31 cellular contexts compared by ENCODE assay signal in genomic region chr20:62949153-62949821, GRCh38. TPM values are rescaled to one million over a fixed set of nuclear protein-coding genes. Genes with fewer than 3 reads are reported as not detected.
"Had no signal": no experiment of that assay in that cellular context is flagged by ENCODE, and none has a peak within 500 bp of the region (broad histone marks: within the 10 kb centered on the region; RNA-seq: fewer than 3 reads in every experiment).

No MANE protein-coding gene starts in this region.

- H3K9me3 Mint-ChIP-seq: activated naive CD4-positive, alpha-beta T cell treated with anti-CD3 and anti-CD28 coated beads, Interleukin-2, amount 50 U/mL, for 24 hours; activated naive CD8-positive, alpha-beta T cell treated with anti-CD3 and anti-CD28 coated beads, Interleukin-2, amount 50 U/mL, for 24 hours; natural killer cell treated with Interleukin-12 subunit alpha and Interleukin-12 subunit beta and Interleukin-15 and Interleukin-18, amount 100 ng/mL, for 72 hours had no signal

- H3K27me3 Mint-ChIP-seq: activated CD4-positive, alpha-beta memory T cell treated with anti-CD3 and anti-CD28 coated beads for 36 hours; activated naive CD4-positive, alpha-beta T cell treated with anti-CD3 and anti-CD28 coated beads, Interleukin-2, amount 50 U/mL, for 24 hours; activated naive CD8-positive, alpha-beta T cell treated with anti-CD3 and anti-CD28 coated beads, Interleukin-2, amount 50 U/mL, for 24 hours; natural killer cell treated with Interleukin-12 subunit alpha and Interleukin-12 subunit beta and Interleukin-15 and Interleukin-18, amount 100 ng/mL, for 72 hours; progenitor cell of endocrine pancreas had no signal

- DNase-seq: activated CD4-positive, alpha-beta memory T cell treated with anti-CD3 and anti-CD28 coated beads for 36 hours; activated CD4-positive, alpha-beta T cell treated with anti-CD3 and anti-CD28 coated beads for 4 hours; activated naive CD8-positive, alpha-beta T cell treated with anti-CD3 and anti-CD28 coated beads, Interleukin-2, amount 50 U/mL, for 24 hours; activated T-cell treated with anti-CD3 and anti-CD28 coated beads, Interleukin-2, amount 50 U/mL, for 48 hours; amygdala; central memory CD4-positive, alpha-beta T cell; dermis blood vessel endothelial cell; effector CD4-positive, alpha-beta T cell; esophagus squamous epithelium; foreskin melanocyte; left ventricle myocardium inferior; stimulated activated CD4-positive, alpha-beta T cell treated with anti-CD3 and anti-CD28 coated beads, Interleukin-15, amount 100 ng/mL, for 24 hours; stimulated activated CD4-positive, alpha-beta T cell treated with anti-CD3 and anti-CD28 coated beads, Interleukin-2, amount 100 ng/mL, for 24 hours; stimulated activated naive CD4-positive, alpha-beta T cell; tibial artery had no signal

- H3K4me3 Mint-ChIP-seq: activated CD4-positive, alpha-beta memory T cell treated with anti-CD3 and anti-CD28 coated beads for 36 hours; activated naive CD4-positive, alpha-beta T cell treated with anti-CD3 and anti-CD28 coated beads, Interleukin-2, amount 50 U/mL, for 24 hours; activated naive CD8-positive, alpha-beta T cell treated with anti-CD3 and anti-CD28 coated beads, Interleukin-2, amount 50 U/mL, for 24 hours had no signal

- ATAC-seq: activated naive CD8-positive, alpha-beta T cell treated with anti-CD3 and anti-CD28 coated beads, Interleukin-2, amount 50 U/mL, for 24 hours; mucosa of descending colon; natural killer cell treated with Interleukin-12 subunit alpha and Interleukin-12 subunit beta and Interleukin-15 and Interleukin-18, amount 100 ng/mL, for 72 hours; upper lobe of right lung had no signal

- H3K27ac ChIP-seq: epithelial cell of prostate, esophagus squamous epithelium, left ventricle myocardium inferior, suprapubic skin, tibial artery, upper lobe of right lung had no signal

- H3K27me3 ChIP-seq: esophagus squamous epithelium, suprapubic skin, tibial artery, upper lobe of right lung had no signal

- H3K4me3 ChIP-seq: esophagus squamous epithelium, left ventricle myocardium inferior, mucosa of descending colon, smooth muscle cell, suprapubic skin, tibial artery, upper lobe of right lung had no signal

- H3K27ac Mint-ChIP-seq: activated CD4-positive, alpha-beta memory T cell treated with anti-CD3 and anti-CD28 coated beads for 36 hours; activated T-helper 2 cell treated with anti-CD3 and anti-CD28 coated beads, Interferon-gamma antibody, Interleukin-2, Interleukin-4, amounts not matched to agents 10 μg/mL and 5 μg/mL and 100 μg/mL, durations not matched to agents 14 hours and 24 hours and 36 hours; natural killer cell treated with Interleukin-12 subunit alpha and Interleukin-12 subunit beta and Interleukin-15 and Interleukin-18, amount 100 ng/mL, for 72 hours had no signal

- H3K4me2 ChIP-seq: smooth muscle cell had no signal

- H3K9me3 ChIP-seq: esophagus squamous epithelium, mucosa of descending colon, suprapubic skin, tibial artery, upper lobe of right lung had no signal

- FAIRE-seq: endometrium had no signal

RNA-seq across cellular contexts. Expression of gene SLC17A9, which starts 3.2 kb away (rescaled TPM):
- total RNA-seq: myocyte, osteocyte had no signal

RNA-seq across cellular contexts. Expression of gene BHLHE23, which starts 57.5 kb away (rescaled TPM):
- total RNA-seq: activated CD4-positive, alpha-beta memory T cell treated with anti-CD3 and anti-CD28 coated beads for 36 hours; activated T-helper 2 cell treated with anti-CD3 and anti-CD28 coated beads, Interferon-gamma antibody, Interleukin-2, Interleukin-4, amounts not matched to agents 10 μg/mL and 5 μg/mL and 100 μg/mL, durations not matched to agents 14 hours and 24 hours and 36 hours; dermis blood vessel endothelial cell; esophagus squamous epithelium; glomerular endothelial cell; left ventricle myocardium inferior; lung microvascular endothelial cell; mesenteric fat pad; mucosa of descending colon; myocyte; natural killer cell treated with Interleukin-12 subunit alpha and Interleukin-12 subunit beta and Interleukin-15 and Interleukin-18, amount 100 ng/mL, for 72 hours; osteocyte; progenitor cell of endocrine pancreas; smooth muscle cell; suprapubic skin; T-helper 1 cell treated with Interleukin-12 subunit alpha and Interleukin-12 subunit beta and Interleukin-4 antibody, amounts not matched to agents 30 ng/mL and 1 ng/mL, for 36 hours; upper lobe of right lung had no signal
- polyA plus RNA-seq: smooth muscle cell had no signal
